In the genomic region with DNA sequence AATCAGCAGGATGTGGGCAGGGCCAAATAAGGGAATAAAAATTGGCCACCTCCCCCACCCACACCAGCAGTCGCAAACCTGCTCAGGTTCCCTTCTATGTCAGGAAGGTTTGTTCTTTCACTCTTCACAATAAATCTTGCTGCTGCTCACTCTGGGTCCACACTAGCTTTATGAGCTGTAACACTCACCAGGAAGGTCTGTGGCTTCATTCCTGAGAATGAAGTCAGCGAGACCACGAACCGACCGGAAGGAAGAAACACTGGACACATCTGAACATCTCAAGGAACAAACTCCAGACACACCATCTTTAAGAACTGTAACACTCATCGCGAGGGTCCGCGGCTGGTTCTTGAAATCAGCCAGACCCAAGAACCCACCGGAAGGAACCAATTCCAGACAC, we compare ENCODE assay signal across 1 cellular context.
TF ChIP-seq lines count a peak whose summit lies in the region.

No MANE protein-coding gene starts in this region.

TF ChIP-seq in GM12878, 131 proteins besides CTCF, POLR2A, EP300 and RAD21 (continued from another document):
- TF ChIP-seq, protein P1, sequence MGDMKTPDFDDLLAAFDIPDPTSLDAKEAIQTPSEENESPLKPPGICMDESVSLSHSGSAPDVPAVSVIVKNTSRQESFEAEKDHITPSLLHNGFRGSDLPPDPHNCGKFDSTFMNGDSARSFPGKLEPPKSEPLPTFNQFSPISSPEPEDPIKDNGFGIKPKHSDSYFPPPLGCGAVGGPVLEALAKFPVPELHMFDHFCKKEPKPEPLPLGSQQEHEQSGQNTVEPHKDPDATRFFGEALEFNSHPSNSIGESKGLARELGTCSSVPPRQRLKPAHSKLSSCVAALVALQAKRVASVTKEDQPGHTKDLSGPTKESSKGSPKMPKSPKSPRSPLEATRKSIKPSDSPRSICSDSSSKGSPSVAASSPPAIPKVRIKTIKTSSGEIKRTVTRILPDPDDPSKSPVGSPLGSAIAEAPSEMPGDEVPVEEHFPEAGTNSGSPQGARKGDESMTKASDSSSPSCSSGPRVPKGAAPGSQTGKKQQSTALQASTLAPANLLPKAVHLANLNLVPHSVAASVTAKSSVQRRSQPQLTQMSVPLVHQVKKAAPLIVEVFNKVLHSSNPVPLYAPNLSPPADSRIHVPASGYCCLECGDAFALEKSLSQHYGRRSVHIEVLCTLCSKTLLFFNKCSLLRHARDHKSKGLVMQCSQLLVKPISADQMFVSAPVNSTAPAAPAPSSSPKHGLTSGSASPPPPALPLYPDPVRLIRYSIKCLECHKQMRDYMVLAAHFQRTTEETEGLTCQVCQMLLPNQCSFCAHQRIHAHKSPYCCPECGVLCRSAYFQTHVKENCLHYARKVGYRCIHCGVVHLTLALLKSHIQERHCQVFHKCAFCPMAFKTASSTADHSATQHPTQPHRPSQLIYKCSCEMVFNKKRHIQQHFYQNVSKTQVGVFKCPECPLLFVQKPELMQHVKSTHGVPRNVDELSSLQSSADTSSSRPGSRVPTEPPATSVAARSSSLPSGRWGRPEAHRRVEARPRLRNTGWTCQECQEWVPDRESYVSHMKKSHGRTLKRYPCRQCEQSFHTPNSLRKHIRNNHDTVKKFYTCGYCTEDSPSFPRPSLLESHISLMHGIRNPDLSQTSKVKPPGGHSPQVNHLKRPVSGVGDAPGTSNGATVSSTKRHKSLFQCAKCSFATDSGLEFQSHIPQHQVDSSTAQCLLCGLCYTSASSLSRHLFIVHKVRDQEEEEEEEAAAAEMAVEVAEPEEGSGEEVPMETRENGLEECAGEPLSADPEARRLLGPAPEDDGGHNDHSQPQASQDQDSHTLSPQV (IDR thresholded peaks at IDR 0.05): no peak
